15 cellular contexts compared by ENCODE assay signal in genomic region chr6:149830731-149831379, GRCh38. TPM values are rescaled to one million over a fixed set of nuclear protein-coding genes. Genes with fewer than 3 reads are reported as not detected.
A peak's percentile ranks its signal among the peaks of the same experiment; 100 is the strongest.
DNase-seq lines count a peak whose midpoint lies in the region; TF ChIP-seq lines count a peak whose summit lies in the region.
"Had no signal": no experiment of that assay in that cellular context is flagged by ENCODE, and none has a peak within 500 bp of the region (broad histone marks: within the 10 kb centered on the region; RNA-seq: fewer than 3 reads in every experiment).

No MANE protein-coding gene starts in this region.

- in situ Hi-C loops in astrocyte of the spinal cord (cut with HindIII; ENCODE audit: low sequenced_read_pairs), result no loop called here

- H3K4me3 ChIP-seq in astrocyte of the spinal cord (ENCODE audit: low read depth, low read length) (no peak overlapping the region), tibial nerve (peak overlapping the region in 3 of 4 donors; percentile 24 to 27 (median 25)), MG63 (no peak overlapping the region)
- H3K4me3 ChIP-seq: stomach had no signal

- H3K27ac ChIP-seq in layer of hippocampus (ENCODE audit: low read depth, low read length), result peak overlapping the region; percentile 91
- peak overlapping the region; percentile 18 to 89 (median 56) for H3K27ac ChIP-seq in tibial nerve
- H3K27ac ChIP-seq: stomach had no signal

- H3K4me1 ChIP-seq in tibial nerve, result peaks cover 0 to 19% (median 3%) of the 10 kb centered on the region in 4 donors

- TF ChIP-seq EP300 in tibial nerve (IDR thresholded peaks at IDR 0.05), result no peak

- H3K27me3 ChIP-seq in layer of hippocampus (ENCODE audit: control insufficient read depth, insufficient read depth, low read length) (no peaks in the 10 kb centered on the region), tibial nerve (no peaks in the 10 kb centered on the region), MG63 (no peaks in the 10 kb centered on the region)
- H3K27me3 ChIP-seq: stomach had no signal

- no peak for TF ChIP-seq POLR2A in tibial nerve (IDR thresholded peaks at IDR 0.05)

- TF ChIP-seq CTCF in astrocyte of the spinal cord (IDR thresholded peaks at IDR 0.05; ENCODE audit: low read depth, low read length) (no peak), tibial nerve (IDR thresholded peaks at IDR 0.05) (no peak)

- peak; percentile 5 for DNase-seq in NCI-H2107 treated with DMSO at 0.1 percent for 48 hours (lab: John Stamatoyannopoulos, UW; ENCODE audit: unreplicated experiment)
- DNase-seq in NCI-H2107 (lab: John Stamatoyannopoulos, UW), result no peak
- DNase-seq in astrocyte of the spinal cord (ENCODE audit: low read depth, low spot score), result peak; percentile 38
- no peak for DNase-seq in tibial nerve (ENCODE audit: low spot score in 2 of 2)
- no peak for DNase-seq in MG63
- no peak for DNase-seq in central memory CD4-positive, alpha-beta T cell
- no peak for DNase-seq in activated T-cell treated with anti-CD3 and anti-CD28 coated beads for 4 hours
- DNase-seq: 8988T, kidney glomerular epithelial cell, naive B cell, NCI-H2081, right cardiac atrium, SIG-M5, stomach had no signal

- H3K9me3 ChIP-seq in tibial nerve, result no peaks in the 10 kb centered on the region
- no peaks in the 10 kb centered on the region for H3K9me3 ChIP-seq in MG63
- H3K9me3 ChIP-seq: stomach had no signal

- H3K36me3 ChIP-seq in tibial nerve (peaks cover 0 to 37% (median 2%) of the 10 kb centered on the region in 3 donors), MG63 (peaks cover 73% of the 10 kb centered on the region)

- WGBS in tibial nerve, 2 donors, result 39 to 41% methylated on average over 8 of the region's 8 CpGs

RNA-seq across cellular contexts. Expression of gene LRP11, which starts 33.3 kb away (rescaled TPM):
- total RNA-seq in tibial nerve, result 10 to 100 TPM; 14.1 to 41.8 (median 31.7) TPM
- total RNA-seq in MG63 (2014; rRNA removed; shearing (Covaris generic); ENCODE audit: low replicate concordance), result 40.1 and 48.0 TPM in 2 replicates

Comparison
In these comparisons a context has a peak if more than half of its experiments do, and no peak if none do; other contexts are left out.
1. DNase-seq: peak in NCI-H2107 treated with DMSO at 0.1 percent for 48 hours (single experiment) and astrocyte of the spinal cord (single experiment); none in NCI-H2107 (single experiment), tibial nerve (0 of 2), MG63 (single experiment), central memory CD4-positive, alpha-beta T cell (single experiment) and activated T-cell treated with anti-CD3 and anti-CD28 coated beads for 4 hours (single experiment).
2. H3K4me3 ChIP-seq: peak in tibial nerve (3 of 4); none in astrocyte of the spinal cord (single experiment) and MG63 (single experiment).